Comparison of ENCODE assay signal across 21 cellular contexts in the genomic region with DNA sequence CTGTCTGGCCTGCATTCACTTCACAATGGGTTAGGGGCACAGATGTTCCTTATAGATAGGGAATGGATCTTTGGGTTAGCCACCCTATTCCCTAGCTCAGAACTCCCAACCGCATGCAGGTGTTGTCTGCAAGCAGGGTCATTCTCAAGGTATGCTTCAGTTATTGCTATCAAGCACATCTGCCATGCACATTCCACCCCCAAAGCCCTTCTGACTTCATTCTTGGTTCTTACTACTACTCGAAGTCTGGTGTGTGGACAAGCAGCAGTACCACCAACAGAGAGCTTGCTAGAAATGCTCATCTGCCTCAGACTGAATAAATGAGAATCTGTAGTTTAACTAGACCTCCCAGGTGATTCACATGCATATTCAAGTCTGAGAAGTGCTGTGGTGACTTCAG. TPM values are rescaled to one million over a fixed set of nuclear protein-coding genes. Genes with fewer than 3 reads are reported as not detected.
DNase-seq lines count a peak whose midpoint lies in the region; ATAC-seq, FAIRE-seq and TF ChIP-seq lines count a peak whose summit lies in the region.
"Had no signal": no experiment of that assay in that cellular context is flagged by ENCODE, and none has a peak within 500 bp of the region (broad histone marks: within the 10 kb centered on the region; RNA-seq: fewer than 3 reads in every experiment).

No MANE protein-coding gene starts in this region.

- no peak overlapping the region for H3K18ac ChIP-seq in H1 (ENCODE audit: extremely low read depth, low read length)

- no peaks in the 10 kb centered on the region for H3K9me2 ChIP-seq in GM23248 (ENCODE audit: insufficient read depth)

- H3K79me2 ChIP-seq in GM23248 (ENCODE audit: insufficient read depth) (peaks cover 61% of the 10 kb centered on the region), H1 (ENCODE audit: control insufficient read depth in 1 of 2, insufficient read depth in 2 of 2, low read length in 2 of 2) (no peaks in the 10 kb centered on the region; a peak in 1 of 4 replicates), osteoblast (ENCODE audit: insufficient read depth, low read length) (peaks cover 17% of the 10 kb centered on the region)

- no peaks in the 10 kb centered on the region for H3K23me2 ChIP-seq in H1 (ENCODE audit: low read depth, low read length)

- no peak for DNase-seq in GM23248
- peak; percentile 27 for DNase-seq in Jurkat, Clone E6-1 (ENCODE audit: low read depth, low spot score)
- no peak for DNase-seq in H1 (ENCODE audit: low read depth in 1 of 2, low spot score in 2 of 2)
- DNase-seq in osteoblast (ENCODE audit: insufficient read length, low spot score, missing footprints): no peak
- no peak for DNase-seq in posterior vena cava (ENCODE audit: low spot score)
- no peak for DNase-seq in putamen (ENCODE audit: low spot score)
- DNase-seq in heart left ventricle: no peak
- no peak for DNase-seq in sigmoid colon
- DNase-seq: C1 segment of cervical spinal cord; Caco-2; CD4-positive, alpha-beta memory T cell; DMS153; DND-41; H9 had no signal

- H3K4me3 ChIP-seq in GM23248: no peak overlapping the region
- no peak overlapping the region for H3K4me3 ChIP-seq in Jurkat, Clone E6-1 (ENCODE audit: low read length)
- no peak overlapping the region for H3K4me3 ChIP-seq in H1 (ENCODE audit: extremely low read depth in 1 of 4, insufficient read depth in 2 of 4, low read depth in 3 of 4, low read length in 4 of 4)
- no peak overlapping the region for H3K4me3 ChIP-seq in osteoblast (ENCODE audit: insufficient read depth, low read length)
- H3K4me3 ChIP-seq in heart left ventricle: no peak overlapping the region
- H3K4me3 ChIP-seq in sigmoid colon: no peak overlapping the region

- no peak overlapping the region for H2BK20ac ChIP-seq in H1 (ENCODE audit: low read length)

- H4K20me1 ChIP-seq in GM23248 (ENCODE audit: insufficient read depth): no peaks in the 10 kb centered on the region
- no peaks in the 10 kb centered on the region for H4K20me1 ChIP-seq in H1 (replicated peaks in 1 of 2; ENCODE audit: control insufficient read depth in 1 of 2, insufficient read depth in 2 of 2, low read length in 2 of 2)
- H4K20me1 ChIP-seq in osteoblast (ENCODE audit: insufficient read depth, low read length): peaks cover 12% of the 10 kb centered on the region

- H4K5ac ChIP-seq in H1 (ENCODE audit: insufficient read length, low read depth, low read length): no peak overlapping the region

- no peak for TF ChIP-seq EP300 in H1 (IDR thresholded peaks at IDR 0.05; ENCODE audit: borderline replicate concordance in 1 of 2, low read depth in 2 of 2, low read length in 2 of 2)
- TF ChIP-seq EP300 in sigmoid colon (IDR thresholded peaks at IDR 0.05): no peak

- no peak overlapping the region for H3K4ac ChIP-seq in H1 (replicated peaks; ENCODE audit: insufficient read length, low read depth, low read length)

- POLR2A ChIA-PET in H1 (lab: Charles Lee; ENCODE audit: partially characterized antibody): interaction anchor here (0.8 to 1.6 kb wide), 2 partner anchors 11 to 126 kb away, joined by 3 read pairs; no protein-coding TSS in a partner anchor

- H2AK5ac ChIP-seq in H1 (ENCODE audit: low read depth, low read length): no peak overlapping the region

- CTCF ChIA-PET in H1 (lab: Charles Lee; ENCODE audit: partially characterized antibody): interaction anchor here (0.6 to 1.5 kb wide), 3 partner anchors 13 to 426 kb away, joined by 3 to 5 read pairs (median 3); no protein-coding TSS in a partner anchor

- H4K8ac ChIP-seq in H1 (ENCODE audit: extremely low read depth, insufficient read depth, low read length): no peak overlapping the region

- TF ChIP-seq RAD21 in H1 (IDR thresholded peaks at IDR 0.05 in 1 of 2, conservative IDR thresholded peaks at IDR 0.05 in 1 of 2; ENCODE audit: low read depth in 2 of 2, low read length in 2 of 2): no peak

- no peak overlapping the region for H3K4me2 ChIP-seq in GM23248 (ENCODE audit: unreplicated experiment)
- no peak overlapping the region for H3K4me2 ChIP-seq in H1 (ENCODE audit: insufficient read depth in 1 of 2, low read depth in 2 of 2, low read length in 2 of 2)
- no peak overlapping the region for H3K4me2 ChIP-seq in osteoblast (ENCODE audit: insufficient read depth, low read length)

- H3K9me3 ChIP-seq in GM23248 (ENCODE audit: low read depth): no peaks in the 10 kb centered on the region
- H3K9me3 ChIP-seq in H1 (ENCODE audit: insufficient read depth in 2 of 2, low read depth in 1 of 2, low read length in 1 of 2): no peaks in the 10 kb centered on the region
- no peaks in the 10 kb centered on the region for H3K9me3 ChIP-seq in osteoblast (ENCODE audit: low read depth, low read length)
- H3K9me3 ChIP-seq in heart left ventricle: no peaks in the 10 kb centered on the region
- H3K9me3 ChIP-seq in sigmoid colon: no peaks in the 10 kb centered on the region
- H3K9me3 ChIP-seq: Caco-2 had no signal

- no peak overlapping the region for H3K9ac ChIP-seq in GM23248
- no peak overlapping the region for H3K9ac ChIP-seq in H1 (replicated peaks in 1 of 4; ENCODE audit: extremely low read depth in 1 of 4, low read depth in 3 of 4, low read length in 3 of 4)

- no peak overlapping the region for H3K56ac ChIP-seq in H1 (replicated peaks; ENCODE audit: insufficient read length, low read depth, low read length)

- H2AFZ ChIP-seq in GM23248 (no peak overlapping the region), H1 (ENCODE audit: low read length) (no peak overlapping the region), osteoblast (ENCODE audit: low read length) (no peak overlapping the region)

- no peak overlapping the region for H2BK12ac ChIP-seq in H1 (ENCODE audit: low read depth, low read length)

- FAIRE-seq in H1 (lab: Jason Lieb, UNC): peak; percentile 55
- FAIRE-seq: G401.6, GM19239 had no signal

- H2BK120ac ChIP-seq in H1 (replicated peaks; ENCODE audit: low read depth, low read length): no peak overlapping the region

- no peak overlapping the region; the same call in 1 of the 2 replicates for H2BK5ac ChIP-seq in H1 (ENCODE audit: low read depth, low read length)

- TF ChIP-seq CTCF in H1 (IDR thresholded peaks at IDR 0.05; ENCODE audit: control extremely low read depth in 1 of 3, insufficient read depth in 1 of 3, low read depth in 1 of 3, low read length in 3 of 3) (no peak), osteoblast (IDR thresholded peaks at IDR 0.05; ENCODE audit: extremely low read depth, low read depth, low read length) (no peak), heart left ventricle (IDR thresholded peaks at IDR 0.05) (no peak), sigmoid colon (IDR thresholded peaks at IDR 0.05) (no peak)

- no peaks in the 10 kb centered on the region; the same call in 1 of the 2 replicates for H3K79me1 ChIP-seq in H1 (ENCODE audit: low read depth, low read length)

- WGBS in GM23248 (ENCODE audit: low coverage in 1 of 2, low lambda C conversion rate in 2 of 2, missing lambda C conversion rate in 2 of 2), 2 experiments: 84 to 88% methylated on average over 2 of the region's 2 CpGs
- 93% methylated on average over 2 of the region's 2 CpGs; no CpG with 5 or more reads in 1 of the 2 experiments for WGBS in H1 (ENCODE audit: extremely low coverage in 1 of 2, insufficient coverage in 1 of 2, insufficient read length in 1 of 2, insufficient replicate concordance in 2 of 2, low coverage in 1 of 2, low lambda C conversion rate in 2 of 2, missing lambda C conversion rate in 1 of 2), 2 experiments
- WGBS in heart left ventricle, 4 donors: 91 to 98% (median 95%) methylated on average over 2 of the region's 2 CpGs
- 97 to 98% methylated on average over 2 of the region's 2 CpGs for WGBS in sigmoid colon, 2 donors

- H3K23ac ChIP-seq in H1 (ENCODE audit: insufficient read length): no peak overlapping the region

- no peak for TF ChIP-seq POLR2A in H1 (IDR thresholded peaks at IDR 0.05; ENCODE audit: control extremely low read depth in 1 of 2, low read depth in 2 of 2, low read length in 2 of 2)
- TF ChIP-seq POLR2A in heart left ventricle (IDR thresholded peaks at IDR 0.05): no peak
- TF ChIP-seq POLR2A in sigmoid colon (IDR thresholded peaks at IDR 0.05): no peak

- no peaks in the 10 kb centered on the region for H3K27me3 ChIP-seq in GM23248 (replicated peaks; ENCODE audit: insufficient read depth)
- no peaks in the 10 kb centered on the region for H3K27me3 ChIP-seq in H1 (replicated peaks in 1 of 4; ENCODE audit: control insufficient read depth in 3 of 4, extremely low read depth in 1 of 4, insufficient read depth in 3 of 4, low read length in 3 of 4)
- no peaks in the 10 kb centered on the region for H3K27me3 ChIP-seq in osteoblast (ENCODE audit: insufficient read depth, low read length)
- H3K27me3 ChIP-seq in heart left ventricle: no peaks in the 10 kb centered on the region
- no peaks in the 10 kb centered on the region for H3K27me3 ChIP-seq in sigmoid colon

- no peak for ATAC-seq in heart left ventricle
- ATAC-seq: HCT116 had no signal

- H3K27ac ChIP-seq in GM23248 (peak overlapping the region; percentile 67), H1 (ENCODE audit: low read depth, low read length) (no peak overlapping the region), osteoblast (ENCODE audit: low read depth, low read length) (peak overlapping the region; percentile 4), heart left ventricle (no peak overlapping the region), sigmoid colon (no peak overlapping the region)

- H3K36me3 ChIP-seq in GM23248 (ENCODE audit: low read depth) (peaks cover 74% of the 10 kb centered on the region), H1 (ENCODE audit: control insufficient read depth in 2 of 4, insufficient read depth in 4 of 4, low read length in 3 of 4) (peaks cover 3 to 80% (median 30%) of the 10 kb centered on the region in 4 experiments; a peak in 6 of 8 replicates), osteoblast (ENCODE audit: insufficient read depth, low read length) (peaks cover 74% of the 10 kb centered on the region), heart left ventricle (peaks cover 0 to 92% (median 81%) of the 10 kb centered on the region in 9 donors), sigmoid colon (peaks cover 0 to 84% (median 15%) of the 10 kb centered on the region in 4 donors)

- no peak overlapping the region for H2BK15ac ChIP-seq in H1 (ENCODE audit: low read length)

- H4K91ac ChIP-seq in H1 (replicated peaks; ENCODE audit: insufficient read length, low read length): no peak overlapping the region

- H3K4me1 ChIP-seq in GM23248 (ENCODE audit: insufficient read depth) (peaks cover 17% of the 10 kb centered on the region), H1 (replicated peaks in 1 of 4; ENCODE audit: control insufficient read depth in 3 of 4, insufficient read depth in 4 of 4, low read length in 3 of 4) (peaks cover 0 to 7% (median 3%) of the 10 kb centered on the region in 4 experiments; a peak in 3 of 7 replicates), osteoblast (ENCODE audit: insufficient read depth, low read length) (peaks cover 5% of the 10 kb centered on the region), heart left ventricle (no peaks in the 10 kb centered on the region), sigmoid colon (no peaks in the 10 kb centered on the region)

- H3F3A ChIP-seq in GM23248 (ENCODE audit: insufficient read depth): peaks cover 52% of the 10 kb centered on the region

- in situ Hi-C loops in GM23248 (cut with MboI): no loop called here

- intact Hi-C loops in posterior vena cava (cut with DNase I): no loop called here
- intact Hi-C loops in heart left ventricle (cut with DNase I): no loop called here
- intact Hi-C loops in sigmoid colon (cut with DNase I): no loop called here

- H3K14ac ChIP-seq in H1 (ENCODE audit: insufficient read length): no peak overlapping the region

RNA-seq across cellular contexts. Expression of a gene that starts 31.3 kb away (rescaled TPM):
- not detected in 2 replicates for total RNA-seq in GM23248 (2014; rRNA removed; shearing (Covaris generic))
- 0.21 TPM in 1 of 2 replicates, not detected in the other for polyA plus RNA-seq in GM23248 (2016; fragmentation: Nextera tagmentation; extraction: Ambion mirVana)
- not detected for polyA plus RNA-seq in Jurkat, Clone E6-1 (2012; ENCODE audit: insufficient read depth, insufficient read length)
- 0.15 and 0.34 TPM in 2 replicates for total RNA-seq in H1 (2021; fragmentation: NEBNext Ultra II Directional; extraction: Animal tissue kit (Norgen Biotek cat#: 25700))
- 1.0 and 1.1 TPM in 2 replicates for polyA plus RNA-seq in H1 (2011; rRNA removed)
- polyA plus RNA-seq in H1 (2011; cell fraction: cytosol; rRNA removed): 0.76 TPM
- polyA plus RNA-seq in H1 (2011; cell fraction: nucleus; rRNA removed): 3.0 TPM
- 0.39 to 0.69 TPM (median 0.64 TPM) in 3 of 4 replicates, not detected in the other for polyA plus RNA-seq in H1 (2012, experiment 1 of 2)
- polyA plus RNA-seq in H1 (2012, experiment 2 of 2): 0.16 TPM
- 0.28 TPM for polyA plus RNA-seq in H1 (2013, experiment 1 of 2)
- 0.18 TPM for polyA plus RNA-seq in H1 (2013, experiment 2 of 2)
- 1.6 and 2.3 TPM in 2 replicates for polyA minus RNA-seq in H1 (2011; rRNA and poly(A)+ RNA removed)
- not detected for polyA minus RNA-seq in H1 (2011; cell fraction: cytosol; rRNA and poly(A)+ RNA removed)
- polyA minus RNA-seq in H1 (2011; cell fraction: nucleus; rRNA and poly(A)+ RNA removed): 2.0 TPM
- not detected in 2 replicates for total RNA-seq in osteoblast
- not detected for total RNA-seq in posterior vena cava
- under 1 TPM in 1 of 9 donors, not detected in 8; 0.14 TPM for total RNA-seq in heart left ventricle
- not detected for polyA plus RNA-seq in heart left ventricle
- total RNA-seq in sigmoid colon: under 1 TPM in 1 of 4 donors, not detected in 3; 0.33 TPM
- not detected for polyA plus RNA-seq in sigmoid colon
- total RNA-seq: A172; A673; Caco-2; CD4-positive, alpha-beta memory T cell; H4; H9 had no signal
- polyA plus RNA-seq: BJ; CD4-positive, alpha-beta memory T cell had no signal

Comparison
In these comparisons a context has a peak if more than half of its experiments do, and no peak if none do; other contexts are left out.
1. H3K27ac ChIP-seq: peak in GM23248 (single experiment) and osteoblast (single experiment); none in H1 (single experiment), heart left ventricle (0 of 12) and sigmoid colon (0 of 4).